In the genomic region with DNA sequence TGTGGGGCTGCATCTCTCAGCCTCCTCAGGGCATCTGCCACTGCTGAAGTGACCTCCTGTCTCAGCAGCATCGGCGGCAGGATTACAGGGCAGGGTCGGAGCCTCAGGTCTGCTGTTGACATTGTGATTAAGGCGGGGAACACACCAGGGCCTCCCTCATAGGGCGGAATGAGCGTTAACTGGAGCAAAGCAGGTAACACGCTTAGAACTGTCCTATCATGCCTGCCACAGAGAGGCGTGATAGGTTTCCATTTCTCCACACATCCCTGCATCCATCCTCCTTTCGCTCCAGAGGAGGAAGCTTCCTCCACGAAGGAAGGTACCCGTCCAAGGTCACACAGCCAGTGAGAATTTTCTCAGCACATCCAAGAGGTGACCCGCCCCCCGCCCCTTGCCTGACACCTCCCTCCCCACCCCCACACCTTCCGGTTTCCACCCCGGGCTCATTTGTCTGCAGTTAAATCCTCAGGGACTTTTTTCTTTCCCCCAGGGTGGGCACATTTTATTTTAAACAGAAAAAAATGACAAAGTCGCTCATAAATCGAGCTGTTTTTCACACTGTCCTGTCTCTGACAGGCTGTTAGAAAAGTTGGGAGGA, we compare ENCODE assay signal across 16 cellular contexts.
"Had no signal": no experiment of that assay in that cellular context is flagged by ENCODE, and none has a peak within 500 bp of the region (broad histone marks: within the 10 kb centered on the region; RNA-seq: fewer than 3 reads in every experiment).

No MANE protein-coding gene starts in this region.

- H3K36me3 Mint-ChIP-seq: activated naive CD8-positive, alpha-beta T cell treated with anti-CD3 and anti-CD28 coated beads for 36 hours; naive B cell; stimulated activated effector memory CD8-positive, alpha-beta T cell treated with anti-CD3 and anti-CD28 coated beads, Interleukin-12 subunit alpha, Interleukin-12 subunit beta, amount 100 ng/mL, for 72 hours had no signal

- H3K27ac ChIP-seq: dorsolateral prefrontal cortex, heart left ventricle, lower lobe of right lung, tibial artery had no signal

- H3K4me3 Mint-ChIP-seq: activated CD4-positive, alpha-beta T cell treated with anti-CD3 and anti-CD28 coated beads for 36 hours; activated CD8-positive, alpha-beta T cell treated with anti-CD3 and anti-CD28 coated beads for 36 hours; activated naive CD8-positive, alpha-beta T cell treated with anti-CD3 and anti-CD28 coated beads for 36 hours; activated T-cell treated with anti-CD3 and anti-CD28 coated beads, Interleukin-2, amount 50 U/mL, for 72 hours; naive B cell; stimulated activated effector memory CD8-positive, alpha-beta T cell treated with anti-CD3 and anti-CD28 coated beads, Interleukin-12 subunit alpha, Interleukin-12 subunit beta, amount 100 ng/mL, for 72 hours; T-helper 2 cell treated with Interferon-gamma antibody and Interleukin-4, amounts not matched to agents 5 μg/mL and 100 μg/mL, for 36 hours had no signal

- H3K27ac Mint-ChIP-seq: activated CD4-positive, alpha-beta T cell treated with anti-CD3 and anti-CD28 coated beads for 36 hours; activated CD8-positive, alpha-beta T cell treated with anti-CD3 and anti-CD28 coated beads for 36 hours; activated naive CD8-positive, alpha-beta T cell treated with anti-CD3 and anti-CD28 coated beads for 36 hours; activated T-cell treated with anti-CD3 and anti-CD28 coated beads, Interleukin-2, amount 50 U/mL, for 72 hours; naive B cell; stimulated activated effector memory CD8-positive, alpha-beta T cell treated with anti-CD3 and anti-CD28 coated beads, Interleukin-12 subunit alpha, Interleukin-12 subunit beta, amount 100 ng/mL, for 72 hours; T-helper 2 cell treated with Interferon-gamma antibody and Interleukin-4, amounts not matched to agents 5 μg/mL and 100 μg/mL, for 36 hours had no signal

- H3K4me3 ChIP-seq: dorsolateral prefrontal cortex, heart left ventricle, lower lobe of right lung, tibial artery had no signal

- DNase-seq: activated CD4-positive, alpha-beta T cell treated with anti-CD3 and anti-CD28 coated beads for 36 hours; activated CD8-positive, alpha-beta memory T cell treated with anti-CD3 and anti-CD28 coated beads, Interleukin-2, amount 50 U/mL, for 4 hours; activated CD8-positive, alpha-beta T cell treated with anti-CD3 and anti-CD28 coated beads for 36 hours; activated gamma-delta T cell treated with Interleukin-2 at 50 U/mL for 16 hours; activated naive CD8-positive, alpha-beta T cell treated with anti-CD3 and anti-CD28 coated beads for 36 hours; activated T-cell treated with anti-CD3 and anti-CD28 coated beads, Interleukin-2, amount 50 U/mL, for 72 hours; aorta; dorsolateral prefrontal cortex; heart left ventricle; lower lobe of right lung; midbrain; naive B cell; right cardiac atrium; tibial artery had no signal

- H3K9me3 ChIP-seq: heart left ventricle, lower lobe of right lung, tibial artery had no signal

- H3K9me3 Mint-ChIP-seq: activated CD8-positive, alpha-beta T cell treated with anti-CD3 and anti-CD28 coated beads for 36 hours; activated naive CD8-positive, alpha-beta T cell treated with anti-CD3 and anti-CD28 coated beads for 36 hours; stimulated activated effector memory CD8-positive, alpha-beta T cell treated with anti-CD3 and anti-CD28 coated beads, Interleukin-12 subunit alpha, Interleukin-12 subunit beta, amount 100 ng/mL, for 72 hours; T-helper 2 cell treated with Interferon-gamma antibody and Interleukin-4, amounts not matched to agents 5 μg/mL and 100 μg/mL, for 36 hours had no signal

- H3K36me3 ChIP-seq: heart left ventricle, lower lobe of right lung, tibial artery had no signal

- H3K4me1 ChIP-seq: heart left ventricle, lower lobe of right lung, tibial artery had no signal

- H3K4me1 Mint-ChIP-seq: activated CD4-positive, alpha-beta T cell treated with anti-CD3 and anti-CD28 coated beads for 36 hours; activated naive CD8-positive, alpha-beta T cell treated with anti-CD3 and anti-CD28 coated beads for 36 hours; naive B cell; stimulated activated effector memory CD8-positive, alpha-beta T cell treated with anti-CD3 and anti-CD28 coated beads, Interleukin-12 subunit alpha, Interleukin-12 subunit beta, amount 100 ng/mL, for 72 hours had no signal
